In the genomic region with DNA sequence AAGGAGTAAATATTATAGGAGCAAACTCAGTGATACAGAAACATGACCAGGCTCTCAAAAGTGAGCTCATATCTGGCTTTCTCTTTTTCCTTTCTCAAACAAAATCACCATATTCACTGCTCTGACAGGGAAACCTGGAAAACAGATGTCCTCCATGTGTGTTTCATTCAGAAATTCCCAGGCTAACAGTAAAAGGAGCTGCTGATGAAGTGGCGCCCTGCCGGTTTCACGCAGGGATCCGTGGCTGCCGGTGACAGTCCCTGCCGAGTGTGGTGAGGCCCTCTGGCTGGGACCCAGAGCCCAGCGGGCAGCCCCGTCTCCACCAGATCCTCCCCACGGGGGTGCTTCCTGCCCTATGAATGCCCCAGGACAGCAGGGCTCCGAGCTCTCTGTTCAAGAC, we compare ENCODE assay signal across 12 cellular contexts.
DNase-seq lines count a peak whose midpoint lies in the region; ATAC-seq, FAIRE-seq and TF ChIP-seq lines count a peak whose summit lies in the region.
"Had no signal": no experiment of that assay in that cellular context is flagged by ENCODE, and none has a peak within 500 bp of the region (broad histone marks: within the 10 kb centered on the region; RNA-seq: fewer than 3 reads in every experiment).

No MANE protein-coding gene starts in this region.

- H3K4me3 ChIP-seq in AG04450 (ENCODE audit: low read depth, low read length) = peak overlapping the region; percentile 22
- H3K4me3 ChIP-seq in HUES48 (ENCODE audit: low read depth, low read length) = peak overlapping the region; percentile 5; the same call in 1 of the 2 replicates
- H3K4me3 ChIP-seq in hepatocyte = no peak overlapping the region
- no peak overlapping the region for H3K4me3 ChIP-seq in PC-9

- CTCF ChIA-PET in AG04450 (lab: Charles Lee) (interaction anchor here (0.7 to 10.0 kb wide), 5 partner anchors 14 to 681 kb away, joined by 3 to 115 read pairs (median 6); no protein-coding TSS in a partner anchor), PC-9 (lab: Charles Lee) (no interaction called here)

- peak overlapping the region; percentile 17 for H2AFZ ChIP-seq in hepatocyte
- H2AFZ ChIP-seq in PC-9 = no peak overlapping the region

- H3K36me3 ChIP-seq in HUES48 (ENCODE audit: control insufficient read depth, insufficient read depth, low read length) (no peaks in the 10 kb centered on the region), hepatocyte (replicated peaks; ENCODE audit: insufficient read depth, low read depth) (no peaks in the 10 kb centered on the region), PC-9 (ENCODE audit: low read depth) (no peaks in the 10 kb centered on the region)

- TF ChIP-seq CTCF in AG04450 (IDR thresholded peaks at IDR 0.05; ENCODE audit: low read depth, low read length) (no peak), hepatocyte (IDR thresholded peaks at IDR 0.05; ENCODE audit: poor library complexity) (no peak), D721Med (IDR thresholded peaks at IDR 0.05; ENCODE audit: insufficient read depth, missing control alignments) (no peak), PC-9 (conservative IDR thresholded peaks at IDR 0.05) (no peak)

- DNase-seq in AG04450 (ENCODE audit: low read depth, low spot score) = no peak
- DNase-seq in hepatocyte (ENCODE audit: low spot score) = no peak
- no peak for DNase-seq in GM19239 (ENCODE audit: insufficient read length, low spot score)
- no peak for DNase-seq in D721Med (ENCODE audit: insufficient read length, low spot score)
- DNase-seq in NCI-H774 (lab: John Stamatoyannopoulos, UW) = no peak
- DNase-seq in PC-9 = no peak
- DNase-seq: CD4-positive, CD25-positive, alpha-beta regulatory T cell; T-cell had no signal

- H3K27ac ChIP-seq in AG04450 (ENCODE audit: low read depth, low read length) (no peak overlapping the region), HUES48 (ENCODE audit: low read depth, low read length) (peak overlapping the region; percentile 92), hepatocyte (no peak overlapping the region), PC-9 (no peak overlapping the region)

- peaks cover 2% of the 10 kb centered on the region for H3K27me3 ChIP-seq in AG04450 (ENCODE audit: control insufficient read depth, insufficient read depth, low read length)
- H3K27me3 ChIP-seq in HUES48 (ENCODE audit: control insufficient read depth, insufficient read depth, low read length) = no peaks in the 10 kb centered on the region
- H3K27me3 ChIP-seq in hepatocyte = no peaks in the 10 kb centered on the region
- no peaks in the 10 kb centered on the region for H3K27me3 ChIP-seq in PC-9 (ENCODE audit: insufficient read depth, low read depth)

- FAIRE-seq in GM19239 (lab: Jason Lieb, UNC) = no peak
- FAIRE-seq in D721Med (lab: Jason Lieb, UNC) = no peak
- FAIRE-seq: keratinocyte had no signal

- H3K4me2 ChIP-seq in hepatocyte (peak overlapping the region; percentile 65), PC-9 (no peak overlapping the region)

- H3K9ac ChIP-seq in HUES48 (ENCODE audit: low read depth, low read length) = no peak overlapping the region

- H3K4me1 ChIP-seq in HUES48 (ENCODE audit: control insufficient read depth, insufficient read depth, low read length) = peaks cover 15% of the 10 kb centered on the region
- H3K4me1 ChIP-seq in hepatocyte (ENCODE audit: insufficient read depth) = peaks cover 4% of the 10 kb centered on the region
- no peaks in the 10 kb centered on the region for H3K4me1 ChIP-seq in PC-9 (replicated peaks; ENCODE audit: insufficient read depth)

- intact Hi-C loops in PC-9 (cut with micrococcal nuclease; ENCODE audit: unreplicated experiment) = no loop called here

- H3K9me3 ChIP-seq in AG04450 (ENCODE audit: control insufficient read depth, insufficient read depth, low read length) (no peaks in the 10 kb centered on the region), HUES48 (ENCODE audit: control insufficient read depth, insufficient read depth, low read length) (no peaks in the 10 kb centered on the region), hepatocyte (ENCODE audit: low read depth) (no peaks in the 10 kb centered on the region), PC-9 (ENCODE audit: insufficient read depth, low read depth) (no peaks in the 10 kb centered on the region)

- ATAC-seq in SK-N-SH treated with all-trans-retinoic acid at 6 μM for 48 hours = peak; percentile 84
- ATAC-seq: stimulated activated memory B cell treated with anti-CD40 and anti-IgM and Interleukin-4, amounts not matched to agents 10 μg/mL and 1 μg/mL and 100 μg/mL, for 72 hours; T-cell had no signal

- 27% methylated on average over 10 of the region's 10 CpGs for WGBS in hepatocyte (ENCODE audit: low lambda C conversion rate, missing lambda C conversion rate)

- BruUV-seq in PC-9 (replicated peaks; lab: Mats Ljungman, UMichigan) = no TSS peak

- no peaks in the 10 kb centered on the region for H3F3A ChIP-seq in PC-9 (ENCODE audit: insufficient read depth, low read depth)

- POLR2A ChIA-PET in AG04450 (lab: Yijun Ruan, JAX) (interaction anchor here (1.4 kb wide), 1 partner anchor 10 kb away, joined by 3 read pairs; no protein-coding TSS in a partner anchor), PC-9 (lab: Charles Lee; ENCODE audit: unreplicated experiment) (no interaction called here)

- H4K20me1 ChIP-seq in hepatocyte (ENCODE audit: insufficient read depth, poor library complexity, severe bottlenecking) (no peaks in the 10 kb centered on the region), PC-9 (ENCODE audit: insufficient read depth) (no peaks in the 10 kb centered on the region)

- H3K79me2 ChIP-seq in hepatocyte = no peaks in the 10 kb centered on the region
- H3K79me2 ChIP-seq in PC-9 (ENCODE audit: low read depth) = no peaks in the 10 kb centered on the region

- H3K9me2 ChIP-seq in hepatocyte (replicated peaks; ENCODE audit: insufficient read depth) = no peaks in the 10 kb centered on the region
- H3K9me2 ChIP-seq in PC-9 (ENCODE audit: insufficient read depth) = no peaks in the 10 kb centered on the region

TF ChIP-seq in SK-N-SH treated with all-trans-retinoic acid at 6 μM for 48 hours, 23 proteins besides CTCF, POLR2A, EP300 and RAD21:
- TF ChIP-seq, protein P1, sequence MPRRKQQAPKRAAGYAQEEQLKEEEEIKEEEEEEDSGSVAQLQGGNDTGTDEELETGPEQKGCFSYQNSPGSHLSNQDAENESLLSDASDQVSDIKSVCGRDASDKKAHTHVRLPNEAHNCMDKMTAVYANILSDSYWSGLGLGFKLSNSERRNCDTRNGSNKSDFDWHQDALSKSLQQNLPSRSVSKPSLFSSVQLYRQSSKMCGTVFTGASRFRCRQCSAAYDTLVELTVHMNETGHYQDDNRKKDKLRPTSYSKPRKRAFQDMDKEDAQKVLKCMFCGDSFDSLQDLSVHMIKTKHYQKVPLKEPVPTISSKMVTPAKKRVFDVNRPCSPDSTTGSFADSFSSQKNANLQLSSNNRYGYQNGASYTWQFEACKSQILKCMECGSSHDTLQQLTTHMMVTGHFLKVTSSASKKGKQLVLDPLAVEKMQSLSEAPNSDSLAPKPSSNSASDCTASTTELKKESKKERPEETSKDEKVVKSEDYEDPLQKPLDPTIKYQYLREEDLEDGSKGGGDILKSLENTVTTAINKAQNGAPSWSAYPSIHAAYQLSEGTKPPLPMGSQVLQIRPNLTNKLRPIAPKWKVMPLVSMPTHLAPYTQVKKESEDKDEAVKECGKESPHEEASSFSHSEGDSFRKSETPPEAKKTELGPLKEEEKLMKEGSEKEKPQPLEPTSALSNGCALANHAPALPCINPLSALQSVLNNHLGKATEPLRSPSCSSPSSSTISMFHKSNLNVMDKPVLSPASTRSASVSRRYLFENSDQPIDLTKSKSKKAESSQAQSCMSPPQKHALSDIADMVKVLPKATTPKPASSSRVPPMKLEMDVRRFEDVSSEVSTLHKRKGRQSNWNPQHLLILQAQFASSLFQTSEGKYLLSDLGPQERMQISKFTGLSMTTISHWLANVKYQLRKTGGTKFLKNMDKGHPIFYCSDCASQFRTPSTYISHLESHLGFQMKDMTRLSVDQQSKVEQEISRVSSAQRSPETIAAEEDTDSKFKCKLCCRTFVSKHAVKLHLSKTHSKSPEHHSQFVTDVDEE (CRISPR knock-in tag; IDR thresholded peaks at IDR 0.05) = peak; percentile 44; the same call in 1 of the 2 replicates
- TF ChIP-seq ISL1 (CRISPR knock-in tag; IDR thresholded peaks at IDR 0.05) (0 out of 2 replicates have a peak, but pooled peaks have one; percentile 15), GLIS3 (CRISPR knock-in tag; IDR thresholded peaks at IDR 0.05) (no peak), ZFP3 (CRISPR knock-in tag; IDR thresholded peaks at IDR 0.05) (0 out of 2 replicates have a peak, but pooled peaks have one; percentile 50), TCF4 (CRISPR knock-in tag; IDR thresholded peaks at IDR 0.05; ENCODE audit: borderline replicate concordance) (peak; percentile 84)
- TF ChIP-seq, protein P2, sequence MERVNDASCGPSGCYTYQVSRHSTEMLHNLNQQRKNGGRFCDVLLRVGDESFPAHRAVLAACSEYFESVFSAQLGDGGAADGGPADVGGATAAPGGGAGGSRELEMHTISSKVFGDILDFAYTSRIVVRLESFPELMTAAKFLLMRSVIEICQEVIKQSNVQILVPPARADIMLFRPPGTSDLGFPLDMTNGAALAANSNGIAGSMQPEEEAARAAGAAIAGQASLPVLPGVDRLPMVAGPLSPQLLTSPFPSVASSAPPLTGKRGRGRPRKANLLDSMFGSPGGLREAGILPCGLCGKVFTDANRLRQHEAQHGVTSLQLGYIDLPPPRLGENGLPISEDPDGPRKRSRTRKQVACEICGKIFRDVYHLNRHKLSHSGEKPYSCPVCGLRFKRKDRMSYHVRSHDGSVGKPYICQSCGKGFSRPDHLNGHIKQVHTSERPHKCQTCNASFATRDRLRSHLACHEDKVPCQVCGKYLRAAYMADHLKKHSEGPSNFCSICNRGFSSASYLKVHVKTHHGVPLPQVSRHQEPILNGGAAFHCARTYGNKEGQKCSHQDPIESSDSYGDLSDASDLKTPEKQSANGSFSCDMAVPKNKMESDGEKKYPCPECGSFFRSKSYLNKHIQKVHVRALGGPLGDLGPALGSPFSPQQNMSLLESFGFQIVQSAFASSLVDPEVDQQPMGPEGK (CRISPR knock-in tag; IDR thresholded peaks at IDR 0.05; ENCODE audit: borderline replicate concordance) = no peak

Comparison
In these comparisons a context has a peak if more than half of its experiments do, and no peak if none do; other contexts are left out.
1. H3K4me3 ChIP-seq: peak in AG04450 (single experiment) and HUES48 (single experiment); none in hepatocyte (single experiment) and PC-9 (single experiment).